ENCODE assay signal across 9 cellular contexts in genomic region chr11:18171377-18172000, GRCh38. TPM values are rescaled to one million over a fixed set of nuclear protein-coding genes. Genes with fewer than 3 reads are reported as not detected.
DNase-seq lines count a peak whose midpoint lies in the region; ATAC-seq and TF ChIP-seq lines count a peak whose summit lies in the region.
"Had no signal": no experiment of that assay in that cellular context is flagged by ENCODE, and none has a peak within 500 bp of the region (broad histone marks: within the 10 kb centered on the region; RNA-seq: fewer than 3 reads in every experiment).

No MANE protein-coding gene starts in this region.

- CTCF ChIA-PET in WTC11 (lab: Charles Lee) = interaction anchor here (0.5 to 2.9 kb wide), 21 partner anchors 16 to 454 kb away, joined by 3 to 49 read pairs (median 4); partner anchors contain the start of gene SAAL1

- TF ChIP-seq CTCF in WTC11 (IDR thresholded peaks at IDR 0.05) = peak; percentile 49
- no peak for TF ChIP-seq CTCF in lower leg skin (IDR thresholded peaks at IDR 0.05)

- no peaks in the 10 kb centered on the region for H3K4me1 Mint-ChIP-seq in WTC11
- H3K4me1 Mint-ChIP-seq: CD4-positive, alpha-beta memory T cell had no signal

- peak; percentile 26 for DNase-seq in NCI-H345 (lab: John Stamatoyannopoulos, UW)
- DNase-seq in NCI-H345 treated with DMSO at 0.1 percent for 48 hours (lab: John Stamatoyannopoulos, UW; ENCODE audit: unreplicated experiment) = no peak
- peak; percentile 28 for DNase-seq in KBM-7
- DNase-seq in WTC11 (ENCODE audit: low spot score) = peak; percentile 53
- DNase-seq in lung microvascular endothelial cell (ENCODE audit: low read depth in 2 of 2) = peak; percentile 9 to 41
- no peak for DNase-seq in OCI-M2 (lab: John Stamatoyannopoulos, UW; ENCODE audit: unreplicated experiment)
- DNase-seq in lower leg skin (ENCODE audit: low spot score in 2 of 2) = no peak

- in situ Hi-C loops in KBM-7 (cut with MboI; ENCODE audit: low pct_unique_long_range_greater_than_20kb, low sequenced_read_pairs) = no loop called here

- H3K36me3 Mint-ChIP-seq in WTC11 = no peaks in the 10 kb centered on the region
- H3K36me3 Mint-ChIP-seq: CD4-positive, alpha-beta memory T cell had no signal

- H3K27ac Mint-ChIP-seq in WTC11 = no peak overlapping the region
- H3K27ac Mint-ChIP-seq: CD4-positive, alpha-beta memory T cell had no signal

- H3K9me3 Mint-ChIP-seq in WTC11 = peaks cover 6% of the 10 kb centered on the region; the same call in 1 of the 2 replicates

- no peaks in the 10 kb centered on the region; the same call in none of the 2 replicates for H3K27me3 Mint-ChIP-seq in WTC11 (ENCODE audit: low read depth)

- no peak overlapping the region for H3K4me3 ChIP-seq in lower leg skin (ENCODE audit: low read depth, poor library complexity, severe bottlenecking)

- ATAC-seq in WTC11 (peak; percentile 94), HG02973 (IDR thresholded peaks at IDR 0.05; ENCODE audit: unreplicated experiment) (no peak)

- POLR2A ChIA-PET in WTC11 (lab: Charles Lee) = no interaction called here

- H3K4me3 Mint-ChIP-seq in WTC11 = no peak overlapping the region
- H3K4me3 Mint-ChIP-seq: CD4-positive, alpha-beta memory T cell had no signal

- TF ChIP-seq POLR2A in lower leg skin (IDR thresholded peaks at IDR 0.05) = no peak

- 32 to 58% methylated on average over 4 of the region's 4 CpGs for WGBS in lower leg skin, 2 donors

- intact Hi-C loops in lower leg skin (cut with DNase I; ENCODE audit: low total_unique reads) = no loop called here

TF ChIP-seq in WTC11, 78 proteins besides CTCF, POLR2A, EP300 and RAD21:
- TF ChIP-seq ZNF416 (CRISPR knock-in tag; IDR thresholded peaks at IDR 0.05) (no peak), ZBTB43 (CRISPR knock-in tag; IDR thresholded peaks at IDR 0.05) (no peak), USF2 (CRISPR knock-in tag; IDR thresholded peaks at IDR 0.05) (no peak)

RNA-seq across cellular contexts. Expression of gene MRGPRX4, which starts 1.1 kb away (rescaled TPM):
- total RNA-seq in WTC11 (2021) = not detected in 3 replicates
- 0.79 and 0.87 TPM in 2 replicates for total RNA-seq in lung microvascular endothelial cell
- total RNA-seq in lower leg skin = not detected
- total RNA-seq: CD4-positive, alpha-beta memory T cell had no signal

RNA-seq across cellular contexts. Expression of gene MRGPRX3, which starts 39.1 kb away (rescaled TPM):
- total RNA-seq in WTC11 (2021) (not detected in 3 replicates), lung microvascular endothelial cell (under 0.01 and 0.40 TPM in 2 replicates), lower leg skin (under 1 TPM in 1 of 4 donors, not detected in 3; 0.38 TPM)
- total RNA-seq: CD4-positive, alpha-beta memory T cell had no signal

Comparison
In these comparisons a context has a peak if more than half of its experiments do, and no peak if none do; other contexts are left out.
1. DNase-seq: peak in NCI-H345 (single experiment), KBM-7 (single experiment), WTC11 (single experiment) and lung microvascular endothelial cell (2 of 2); none in NCI-H345 treated with DMSO at 0.1 percent for 48 hours (single experiment), OCI-M2 (single experiment) and lower leg skin (0 of 2).